In the genomic region with DNA sequence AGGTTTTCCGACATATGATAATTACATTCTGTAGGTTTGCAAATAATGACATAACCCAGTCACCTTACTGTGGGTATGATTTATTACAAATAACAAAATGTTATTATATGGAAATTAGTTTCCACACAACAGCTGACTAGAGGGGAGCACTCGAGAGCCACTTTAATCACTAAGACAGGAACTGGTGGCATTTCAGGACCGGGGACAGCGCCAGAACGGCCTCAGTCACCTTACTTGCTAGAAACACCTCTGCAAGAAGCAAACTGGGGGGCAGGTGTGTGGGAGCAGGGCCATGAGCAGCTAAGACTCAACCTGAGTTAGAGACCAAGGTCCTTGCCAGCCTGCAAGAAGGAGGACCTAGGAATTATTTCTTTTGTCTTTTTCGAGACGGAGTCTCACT, we compare ENCODE assay signal across 8 cellular contexts.
A peak's percentile ranks its signal among the peaks of the same experiment; 100 is the strongest.
DNase-seq lines count a peak whose midpoint lies in the region; ATAC-seq and TF ChIP-seq lines count a peak whose summit lies in the region.

No MANE protein-coding gene starts in this region.

- no peak overlapping the region for H3K27ac Mint-ChIP-seq in WTC11

- TF ChIP-seq CTCF in WTC11 (IDR thresholded peaks at IDR 0.05) = no peak
- no peak for TF ChIP-seq CTCF in fibroblast of pulmonary artery (IDR thresholded peaks at IDR 0.05; ENCODE audit: low read length, missing control alignments)

- ATAC-seq in activated T-cell treated with anti-CD3 and anti-CD28 coated beads, Interleukin-2, amount 50 U/mL, for 4 hours = no peak
- peak; percentile 33; the same call in 1 of the 2 replicates for ATAC-seq in WTC11
- ATAC-seq in HG02763 (IDR thresholded peaks at IDR 0.05; ENCODE audit: unreplicated experiment) = no peak

- CTCF ChIA-PET in WTC11 (lab: Charles Lee) = interaction anchor here (0.8 to 2.6 kb wide), 4 partner anchors 17 to 171 kb away, joined by 3 to 12 read pairs (median 4); no protein-coding TSS in a partner anchor

- DNase-seq in activated T-cell treated with anti-CD3 and anti-CD28 coated beads for 1 hour (ENCODE audit: low read depth) (peak; percentile 17), WTC11 (ENCODE audit: low spot score) (peak; percentile 84), fibroblast of pulmonary artery (ENCODE audit: low read depth) (peak; percentile 47), COLO668 (lab: John Stamatoyannopoulos, UW; ENCODE audit: unreplicated experiment) (no peak), NCI-H446 (lab: John Stamatoyannopoulos, UW) (no peak)
- DNase-seq in activated T-cell treated with anti-CD3 and anti-CD28 coated beads, Interleukin-2, amount 50 U/mL, for 4 hours = no peak
- DNase-seq in stimulated activated CD8-positive, alpha-beta memory T cell treated with anti-CD3 and anti-CD28 coated beads, Interleukin-4, amount 100 ng/mL, for 24 hours (ENCODE audit: low read depth) = peak; percentile 15

- H3K27me3 Mint-ChIP-seq in activated T-cell treated with anti-CD3 and anti-CD28 coated beads, Interleukin-2, amount 50 U/mL, for 4 hours (ENCODE audit: low read depth) = peaks cover 34% of the 10 kb centered on the region
- no peaks in the 10 kb centered on the region for H3K27me3 Mint-ChIP-seq in WTC11 (ENCODE audit: low read depth)

- H3K9me3 Mint-ChIP-seq in activated T-cell treated with anti-CD3 and anti-CD28 coated beads, Interleukin-2, amount 50 U/mL, for 4 hours = no peaks in the 10 kb centered on the region
- H3K9me3 Mint-ChIP-seq in WTC11 = no peaks in the 10 kb centered on the region

- H3K36me3 Mint-ChIP-seq in activated T-cell treated with anti-CD3 and anti-CD28 coated beads, Interleukin-2, amount 50 U/mL, for 4 hours (ENCODE audit: insufficient read depth) = no peaks in the 10 kb centered on the region
- no peaks in the 10 kb centered on the region for H3K36me3 Mint-ChIP-seq in WTC11

- H3K4me3 Mint-ChIP-seq in activated T-cell treated with anti-CD3 and anti-CD28 coated beads, Interleukin-2, amount 50 U/mL, for 4 hours = no peak overlapping the region
- H3K4me3 Mint-ChIP-seq in WTC11 = no peak overlapping the region

- no peak overlapping the region for H3K4me3 ChIP-seq in fibroblast of pulmonary artery (replicated peaks; ENCODE audit: low read depth, low read length)

- H3K4me1 Mint-ChIP-seq in activated T-cell treated with anti-CD3 and anti-CD28 coated beads, Interleukin-2, amount 50 U/mL, for 4 hours (ENCODE audit: low read depth) = no peaks in the 10 kb centered on the region
- peaks cover 29% of the 10 kb centered on the region for H3K4me1 Mint-ChIP-seq in WTC11

- POLR2A ChIA-PET in WTC11 (lab: Charles Lee) = no interaction called here

TF ChIP-seq in WTC11, 78 proteins besides CTCF, POLR2A, EP300 and RAD21 (continues in another document):
- TF ChIP-seq TEAD1 (CRISPR knock-in tag; IDR thresholded peaks at IDR 0.05) (0 out of 2 replicates have a peak, but pooled peaks have one; percentile 54), KAT7 (CRISPR knock-in tag; IDR thresholded peaks at IDR 0.05; ENCODE audit: borderline replicate concordance) (no peak), CBFB (CRISPR knock-in tag; IDR thresholded peaks at IDR 0.05; ENCODE audit: low read depth) (no peak), ZNF423 (CRISPR knock-in tag; IDR thresholded peaks at IDR 0.05) (no peak), ELF4 (CRISPR knock-in tag; IDR thresholded peaks at IDR 0.05; ENCODE audit: low read depth) (no peak), SMAD3 (CRISPR knock-in tag; IDR thresholded peaks at IDR 0.05; ENCODE audit: borderline replicate concordance) (peak; percentile 73; the same call in 1 of the 2 replicates), GTF2I (CRISPR knock-in tag; conservative IDR thresholded peaks at IDR 0.05) (no peak), USF1 (CRISPR knock-in tag; IDR thresholded peaks at IDR 0.05) (peak; percentile 49; the same call in 1 of the 2 replicates), TCF7 (CRISPR knock-in tag; IDR thresholded peaks at IDR 0.05; ENCODE audit: low read depth) (no peak), ZNF232 (CRISPR knock-in tag; IDR thresholded peaks at IDR 0.05) (peak; percentile 86), SOX15 (CRISPR knock-in tag; IDR thresholded peaks at IDR 0.05) (no peak), TEAD4 (CRISPR knock-in tag; IDR thresholded peaks at IDR 0.05) (peak; percentile 68; the same call in 1 of the 2 replicates), ZMAT4 (CRISPR knock-in tag; IDR thresholded peaks at IDR 0.05) (no peak), STAT6 (CRISPR knock-in tag; conservative IDR thresholded peaks at IDR 0.05; ENCODE audit: low read depth) (no peak), RORB (CRISPR knock-in tag; IDR thresholded peaks at IDR 0.05) (no peak), JUN (CRISPR knock-in tag; IDR thresholded peaks at IDR 0.05) (peak; percentile 36; the same call in 1 of the 2 replicates)
- TF ChIP-seq, protein P1, sequence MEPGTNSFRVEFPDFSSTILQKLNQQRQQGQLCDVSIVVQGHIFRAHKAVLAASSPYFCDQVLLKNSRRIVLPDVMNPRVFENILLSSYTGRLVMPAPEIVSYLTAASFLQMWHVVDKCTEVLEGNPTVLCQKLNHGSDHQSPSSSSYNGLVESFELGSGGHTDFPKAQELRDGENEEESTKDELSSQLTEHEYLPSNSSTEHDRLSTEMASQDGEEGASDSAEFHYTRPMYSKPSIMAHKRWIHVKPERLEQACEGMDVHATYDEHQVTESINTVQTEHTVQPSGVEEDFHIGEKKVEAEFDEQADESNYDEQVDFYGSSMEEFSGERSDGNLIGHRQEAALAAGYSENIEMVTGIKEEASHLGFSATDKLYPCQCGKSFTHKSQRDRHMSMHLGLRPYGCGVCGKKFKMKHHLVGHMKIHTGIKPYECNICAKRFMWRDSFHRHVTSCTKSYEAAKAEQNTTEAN (CRISPR knock-in tag; IDR thresholded peaks at IDR 0.05) = 0 out of 2 replicates have a peak, but pooled peaks have one; percentile 19
- TF ChIP-seq, protein P2, sequence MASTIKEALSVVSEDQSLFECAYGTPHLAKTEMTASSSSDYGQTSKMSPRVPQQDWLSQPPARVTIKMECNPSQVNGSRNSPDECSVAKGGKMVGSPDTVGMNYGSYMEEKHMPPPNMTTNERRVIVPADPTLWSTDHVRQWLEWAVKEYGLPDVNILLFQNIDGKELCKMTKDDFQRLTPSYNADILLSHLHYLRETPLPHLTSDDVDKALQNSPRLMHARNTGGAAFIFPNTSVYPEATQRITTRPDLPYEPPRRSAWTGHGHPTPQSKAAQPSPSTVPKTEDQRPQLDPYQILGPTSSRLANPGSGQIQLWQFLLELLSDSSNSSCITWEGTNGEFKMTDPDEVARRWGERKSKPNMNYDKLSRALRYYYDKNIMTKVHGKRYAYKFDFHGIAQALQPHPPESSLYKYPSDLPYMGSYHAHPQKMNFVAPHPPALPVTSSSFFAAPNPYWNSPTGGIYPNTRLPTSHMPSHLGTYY (CRISPR knock-in tag; IDR thresholded peaks at IDR 0.05) = no peak
- TF ChIP-seq, protein P3, sequence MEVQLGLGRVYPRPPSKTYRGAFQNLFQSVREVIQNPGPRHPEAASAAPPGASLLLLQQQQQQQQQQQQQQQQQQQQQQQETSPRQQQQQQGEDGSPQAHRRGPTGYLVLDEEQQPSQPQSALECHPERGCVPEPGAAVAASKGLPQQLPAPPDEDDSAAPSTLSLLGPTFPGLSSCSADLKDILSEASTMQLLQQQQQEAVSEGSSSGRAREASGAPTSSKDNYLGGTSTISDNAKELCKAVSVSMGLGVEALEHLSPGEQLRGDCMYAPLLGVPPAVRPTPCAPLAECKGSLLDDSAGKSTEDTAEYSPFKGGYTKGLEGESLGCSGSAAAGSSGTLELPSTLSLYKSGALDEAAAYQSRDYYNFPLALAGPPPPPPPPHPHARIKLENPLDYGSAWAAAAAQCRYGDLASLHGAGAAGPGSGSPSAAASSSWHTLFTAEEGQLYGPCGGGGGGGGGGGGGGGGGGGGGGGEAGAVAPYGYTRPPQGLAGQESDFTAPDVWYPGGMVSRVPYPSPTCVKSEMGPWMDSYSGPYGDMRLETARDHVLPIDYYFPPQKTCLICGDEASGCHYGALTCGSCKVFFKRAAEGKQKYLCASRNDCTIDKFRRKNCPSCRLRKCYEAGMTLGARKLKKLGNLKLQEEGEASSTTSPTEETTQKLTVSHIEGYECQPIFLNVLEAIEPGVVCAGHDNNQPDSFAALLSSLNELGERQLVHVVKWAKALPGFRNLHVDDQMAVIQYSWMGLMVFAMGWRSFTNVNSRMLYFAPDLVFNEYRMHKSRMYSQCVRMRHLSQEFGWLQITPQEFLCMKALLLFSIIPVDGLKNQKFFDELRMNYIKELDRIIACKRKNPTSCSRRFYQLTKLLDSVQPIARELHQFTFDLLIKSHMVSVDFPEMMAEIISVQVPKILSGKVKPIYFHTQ (CRISPR knock-in tag; IDR thresholded peaks at IDR 0.05) = no peak

Comparison
In these comparisons a context has a peak if more than half of its experiments do, and no peak if none do; other contexts are left out.
1. DNase-seq: peak in activated T-cell treated with anti-CD3 and anti-CD28 coated beads for 1 hour (single experiment), WTC11 (single experiment), fibroblast of pulmonary artery (single experiment) and stimulated activated CD8-positive, alpha-beta memory T cell treated with anti-CD3 and anti-CD28 coated beads, Interleukin-4, amount 100 ng/mL, for 24 hours (single experiment); none in activated T-cell treated with anti-CD3 and anti-CD28 coated beads, Interleukin-2, amount 50 U/mL, for 4 hours (single experiment), COLO668 (single experiment) and NCI-H446 (0 of 2).